Comparison of ENCODE assay signal across 20 cellular contexts in the genomic region with DNA sequence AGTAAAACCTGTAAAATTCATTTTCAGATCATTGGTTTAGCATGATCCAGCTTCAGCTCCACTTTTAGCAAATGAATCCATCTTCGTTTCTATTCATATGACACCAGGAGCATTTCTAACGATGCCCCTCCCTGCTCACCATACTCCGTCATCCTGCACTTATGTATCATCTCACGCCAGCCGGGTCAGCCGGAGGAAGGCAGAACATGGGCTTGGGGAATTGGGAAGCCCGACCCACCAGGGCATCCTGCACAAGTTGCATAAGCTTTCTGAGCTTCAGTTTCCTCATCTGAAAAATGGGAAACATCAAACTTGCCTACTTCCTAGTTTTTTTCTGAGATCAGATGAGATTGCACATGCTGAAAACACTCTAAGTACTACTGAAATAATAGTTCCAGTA.
DNase-seq lines count a peak whose midpoint lies in the region; ATAC-seq and TF ChIP-seq lines count a peak whose summit lies in the region.
"Had no signal": no experiment of that assay in that cellular context is flagged by ENCODE, and none has a peak within 500 bp of the region (broad histone marks: within the 10 kb centered on the region; RNA-seq: fewer than 3 reads in every experiment).

No MANE protein-coding gene starts in this region.

- peak; percentile 79 for DNase-seq in SIG-M5 treated with dmso at 0.1 percent for 504 hours (lab: John Stamatoyannopoulos, UW; ENCODE audit: unreplicated experiment)
- DNase-seq in SIG-M5 (lab: John Stamatoyannopoulos, UW), result no peak
- DNase-seq in NOMO-1 treated with DMSO at 0.1 percent for 48 hours (lab: John Stamatoyannopoulos, UW; ENCODE audit: unreplicated experiment), result peak; percentile 38
- peak; percentile 19 for DNase-seq in islet precursor cell
- DNase-seq in upper lobe of right lung, result no peak
- no peak for DNase-seq in globus pallidus (ENCODE audit: low spot score)
- DNase-seq: 8988T; BE2C; CD8-positive, alpha-beta T cell; DND-41; GOT3; NCI-H1417; NCI-H187 treated with DMSO at 0.1 percent for 48 hours; NCI-H748 treated with DMSO at 0.1 percent for 48 hours had no signal

- H3K9me3 ChIP-seq in upper lobe of right lung, result no peaks in the 10 kb centered on the region
- H3K9me3 ChIP-seq: BE2C had no signal

- peaks cover 5% of the 10 kb centered on the region for H3K27me3 ChIP-seq in upper lobe of right lung
- H3K27me3 ChIP-seq: BE2C had no signal

- H3K4me1 ChIP-seq in upper lobe of right lung, result no peaks in the 10 kb centered on the region
- H3K4me1 ChIP-seq: BE2C had no signal

- H3K36me3 ChIP-seq in upper lobe of right lung, result no peaks in the 10 kb centered on the region
- H3K36me3 ChIP-seq: BE2C had no signal

- ATAC-seq in upper lobe of right lung (peak; percentile 60), HG02981 (IDR thresholded peaks at IDR 0.05; ENCODE audit: unreplicated experiment) (no peak), HG03520 (IDR thresholded peaks at IDR 0.05; ENCODE audit: unreplicated experiment) (no peak)
- ATAC-seq: CD8-positive, alpha-beta T cell; GM12878; HepG2; Panc1; SK-N-SH treated with all-trans-retinoic acid at 6 μM for 48 hours had no signal

- TF ChIP-seq CTCF in upper lobe of right lung (IDR thresholded peaks at IDR 0.05), result no peak

- intact Hi-C loops in upper lobe of right lung (cut with DNase I), result no loop called here

- H3K27ac ChIP-seq in upper lobe of right lung, result no peak overlapping the region

- no peak overlapping the region for H3K4me3 ChIP-seq in upper lobe of right lung
- H3K4me3 ChIP-seq: GM12878 had no signal

Comparison
In these comparisons a context has a peak if more than half of its experiments do, and no peak if none do; other contexts are left out.
1. DNase-seq: peak in SIG-M5 treated with dmso at 0.1 percent for 504 hours (single experiment), NOMO-1 treated with DMSO at 0.1 percent for 48 hours (single experiment) and islet precursor cell (single experiment); none in SIG-M5 (single experiment), upper lobe of right lung (single experiment) and globus pallidus (single experiment).